Comparison of ENCODE assay signal across 10 cellular contexts in genomic region chr1:151944110-151944858, GRCh38. TPM values are rescaled to one million over a fixed set of nuclear protein-coding genes. Genes with fewer than 3 reads are reported as not detected.
DNase-seq lines count a peak whose midpoint lies in the region; ATAC-seq and TF ChIP-seq lines count a peak whose summit lies in the region.
"Had no signal": no experiment of that assay in that cellular context is flagged by ENCODE, and none has a peak within 500 bp of the region (broad histone marks: within the 10 kb centered on the region; RNA-seq: fewer than 3 reads in every experiment).

No MANE protein-coding gene starts in this region.

- H3K4me2 ChIP-seq in mammary epithelial cell (ENCODE audit: insufficient read depth, low read depth, low read length), result no peak overlapping the region

- no peaks in the 10 kb centered on the region for H3K27me3 ChIP-seq in mammary epithelial cell (ENCODE audit: insufficient read depth, low read length)
- H3K27me3 ChIP-seq in vagina, result no peaks in the 10 kb centered on the region
- H3K27me3 ChIP-seq: ovary had no signal

- intact Hi-C loops in Right ventricle myocardium inferior (cut with DNase I) (no loop called here), cardiac septum (cut with DNase I) (no loop called here), mammary epithelial cell (cut with micrococcal nuclease) (no loop called here), vagina (cut with DNase I) (no loop called here), lower leg skin (cut with DNase I; ENCODE audit: low total_unique reads) (no loop called here)

- H3K9me3 ChIP-seq in mammary epithelial cell (replicated peaks; ENCODE audit: insufficient read depth, low read length), result no peaks in the 10 kb centered on the region
- no peaks in the 10 kb centered on the region for H3K9me3 ChIP-seq in vagina
- H3K9me3 ChIP-seq: ovary had no signal

- H4K20me1 ChIP-seq in mammary epithelial cell (ENCODE audit: insufficient read depth, low read length), result no peaks in the 10 kb centered on the region

- H3K4me1 ChIP-seq in mammary epithelial cell (ENCODE audit: insufficient read depth, low read length) (peaks cover 49% of the 10 kb centered on the region), vagina (peaks cover 34% of the 10 kb centered on the region)

- H3K36me3 Mint-ChIP-seq in mesothelial cell of epicardium, result no peaks in the 10 kb centered on the region

- no peak overlapping the region for H3K9ac ChIP-seq in mammary epithelial cell (ENCODE audit: insufficient read depth, low read length)

- H2AFZ ChIP-seq in mammary epithelial cell (ENCODE audit: low read depth, low read length), result no peak overlapping the region

- TF ChIP-seq CTCF in mammary epithelial cell (conservative IDR thresholded peaks at IDR 0.05 in 1 of 2, IDR thresholded peaks at IDR 0.05 in 1 of 2; ENCODE audit: extremely low read depth in 1 of 2, insufficient read depth in 1 of 2, low read depth in 1 of 2, low read length in 2 of 2) (no peak), mesothelial cell of epicardium (IDR thresholded peaks at IDR 0.05; ENCODE audit: unreplicated experiment) (no peak), vagina (IDR thresholded peaks at IDR 0.05) (no peak), lower leg skin (IDR thresholded peaks at IDR 0.05) (no peak)

- peaks cover 23% of the 10 kb centered on the region for H3K4me1 Mint-ChIP-seq in mesothelial cell of epicardium

- H3K4me3 ChIP-seq in mammary epithelial cell (replicated peaks in 1 of 3; ENCODE audit: insufficient read depth in 1 of 3, low read depth in 2 of 3, low read length in 3 of 3) (no peak overlapping the region), vagina (no peak overlapping the region), lower leg skin (ENCODE audit: low read depth, poor library complexity, severe bottlenecking) (no peak overlapping the region)
- H3K4me3 ChIP-seq: ovary had no signal

- no TSS peak for BruUV-seq in mammary epithelial cell (replicated peaks; lab: Mats Ljungman, UMichigan)

- no peaks in the 10 kb centered on the region for H3K27me3 Mint-ChIP-seq in mesothelial cell of epicardium (ENCODE audit: low read depth)

- no peaks in the 10 kb centered on the region for H3K9me3 Mint-ChIP-seq in mesothelial cell of epicardium

- H3K4me3 Mint-ChIP-seq in mesothelial cell of epicardium, result no peak overlapping the region

- H3K79me2 ChIP-seq in mammary epithelial cell (ENCODE audit: insufficient read depth, low read length), result no peaks in the 10 kb centered on the region

- H3K27ac ChIP-seq in mammary epithelial cell (ENCODE audit: insufficient read depth, low read depth, low read length) (peak overlapping the region; percentile 99), vagina (peak overlapping the region; percentile 70)

- CTCF ChIA-PET in mammary epithelial cell (lab: Charles Lee; ENCODE audit: low non-redundant PET), result no interaction called here

- dilution Hi-C loops in mammary epithelial cell (cut with HindIII; ENCODE audit: low sequenced_read_pairs), result no loop called here

- DNase-seq in Right ventricle myocardium inferior (ENCODE audit: missing footprints) (no peak), cardiac septum (ENCODE audit: low spot score) (no peak), mammary epithelial cell (no peak), mesothelial cell of epicardium (ENCODE audit: low spot score in 2 of 2, unreplicated experiment in 2 of 2) (no peak), vagina (ENCODE audit: extremely low spot score in 2 of 2) (no peak), lower leg skin (ENCODE audit: low spot score in 2 of 2) (no peak), activated gamma-delta T cell (lab: John Stamatoyannopoulos, UW) (no peak)
- no peak for DNase-seq in stimulated activated CD4-positive, alpha-beta T cell treated with anti-CD3 and anti-CD28 coated beads, Interleukin-4, amount 100 ng/mL, for 4 hours
- DNase-seq: C1 segment of cervical spinal cord, ovary had no signal

- no peaks in the 10 kb centered on the region for H3K36me3 ChIP-seq in mammary epithelial cell (ENCODE audit: insufficient read depth, low read length)
- H3K36me3 ChIP-seq in vagina, result no peaks in the 10 kb centered on the region
- H3K36me3 ChIP-seq: ovary had no signal

- in situ Hi-C loops in mammary epithelial cell (cut with MboI; ENCODE audit: low sequenced_read_pairs in 2 of 2), result loop anchor here in 1 of 2 donors (10.0 kb wide), 1 partner anchor 51 kb away; the partner anchor contains the start of gene S100A10

- no peak for TF ChIP-seq POLR2A in vagina (IDR thresholded peaks at IDR 0.05)
- no peak for TF ChIP-seq POLR2A in lower leg skin (IDR thresholded peaks at IDR 0.05)

- ATAC-seq in Right ventricle myocardium inferior, result peak; percentile 77

- WGBS in mammary epithelial cell (ENCODE audit: low coverage, missing lambda C conversion rate), result 56% methylated on average over 7 of the region's 7 CpGs
- 21 to 24% methylated on average over 7 of the region's 7 CpGs for WGBS in lower leg skin, 2 donors

- peak overlapping the region; percentile 39 for H3K27ac Mint-ChIP-seq in mesothelial cell of epicardium

RNA-seq across cellular contexts. Expression of gene THEM4, which starts 35.0 kb away (rescaled TPM):
- total RNA-seq in Right ventricle myocardium inferior (16.3 TPM), cardiac septum (15.7 TPM), mammary epithelial cell (10 to 100 TPM; 15.3 to 18.8 TPM), mesothelial cell of epicardium (23.3 to 24.3 TPM (median 24.1 TPM) in 3 replicates), vagina (26.8 TPM), lower leg skin (10 to 100 TPM in 1 of 4 donors, 1 to 10 TPM in 3; 5.1 to 15.3 (median 7.0) TPM)
- polyA plus RNA-seq in mammary epithelial cell, result 16.2 TPM
- 10.7 TPM for polyA minus RNA-seq in mammary epithelial cell

RNA-seq across cellular contexts. Expression of gene S100A10, which starts 49.4 kb away (rescaled TPM):
- total RNA-seq in Right ventricle myocardium inferior (290 TPM), cardiac septum (131 TPM), mammary epithelial cell (1,000 to 10,000 TPM in 1 of 2 donors, 100 to 1,000 TPM in 1; 213 to 2,371 TPM), mesothelial cell of epicardium (219 to 234 TPM (median 222 TPM) in 3 replicates), vagina (176 TPM), lower leg skin (100 to 1,000 TPM in 2 of 4 donors, 10 to 100 TPM in 2; 74.8 to 153 (median 102) TPM)
- 1,008 TPM for polyA plus RNA-seq in mammary epithelial cell
- polyA minus RNA-seq in mammary epithelial cell, result 997 TPM
